Comparison of ENCODE assay signal across 8 cellular contexts in genomic region chr7:121036776-121037175, GRCh38. TPM values are rescaled to one million over a fixed set of nuclear protein-coding genes. Genes with fewer than 3 reads are reported as not detected.
"Had no signal": no experiment of that assay in that cellular context is flagged by ENCODE, and none has a peak within 500 bp of the region (broad histone marks: within the 10 kb centered on the region; RNA-seq: fewer than 3 reads in every experiment).

No MANE protein-coding gene starts in this region.

RNA-seq across cellular contexts. Expression of gene CPED1, which starts 48.3 kb away (rescaled TPM):
- total RNA-seq: activated naive CD4-positive, alpha-beta T cell treated with anti-CD3 and anti-CD28 coated beads for 36 hours; activated naive CD4-positive, alpha-beta T cell treated with anti-CD3 and anti-CD28 coated beads, Interleukin-2, amount 50 U/mL, for 72 hours; activated naive CD8-positive, alpha-beta T cell treated with anti-CD3 and anti-CD28 coated beads for 36 hours; activated naive CD8-positive, alpha-beta T cell treated with anti-CD3 and anti-CD28 coated beads, Interleukin-2, amount 10 ng/mL, durations not matched to agents 7 days and 5 days; activated T-cell treated with anti-CD3 and anti-CD28 coated beads, Interleukin-2, amount 50 U/mL, for 72 hours; activated T-helper 1 cell treated with anti-CD3 and anti-CD28 coated beads, Interleukin-12 subunit alpha, Interleukin-12 subunit beta, Interleukin-2, Interleukin-4 antibody, amounts not matched to agents 30 ng/mL and 10 ng/mL and 1 ng/mL, durations not matched to agents 14 hours and 24 hours and 36 hours; activated T-helper 17 cell treated with anti-CD3 and anti-CD28 coated beads, Interleukin-2, amount 50 U/mL, for 72 hours; activated T-helper 2 cell treated with anti-CD3 and anti-CD28 coated beads, Interferon-gamma antibody, Interleukin-2, Interleukin-4, amounts not matched to agents 10 μg/mL and 5 μg/mL and 100 μg/mL, durations not matched to agents 14 hours and 24 hours and 36 hours had no signal
